ENCODE assay signal across 8 cellular contexts in the genomic region with DNA sequence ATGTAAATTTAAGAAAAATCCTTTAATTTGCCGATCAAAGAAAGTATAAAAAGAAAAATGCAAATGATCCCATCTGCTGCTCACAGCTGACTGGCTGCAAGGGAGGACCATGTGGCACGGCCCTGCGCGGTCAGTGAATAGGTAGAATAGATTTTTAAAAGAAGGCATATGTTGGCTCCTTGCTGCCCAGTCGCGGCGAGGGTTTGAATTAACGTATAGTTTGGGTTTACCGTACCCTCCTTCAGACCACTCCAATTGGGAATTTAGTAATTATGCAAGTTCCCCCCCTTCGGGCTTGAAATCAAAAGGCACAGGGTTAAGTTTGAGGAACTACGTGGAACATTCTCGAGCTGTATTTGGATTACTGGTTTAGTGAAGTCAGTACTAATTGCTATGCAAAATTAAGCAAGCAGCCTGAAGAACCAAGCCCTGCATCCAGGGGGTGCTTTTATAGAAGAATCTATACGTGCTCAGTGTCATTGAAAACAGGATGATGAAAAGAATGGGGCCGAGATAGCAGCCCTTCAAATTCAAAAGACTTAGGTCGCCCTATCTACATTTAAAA. TPM values are rescaled to one million over a fixed set of nuclear protein-coding genes. Genes with fewer than 3 reads are reported as not detected.
DNase-seq lines count a peak whose midpoint lies in the region; ATAC-seq, FAIRE-seq and TF ChIP-seq lines count a peak whose summit lies in the region.

No MANE protein-coding gene starts in this region.

- in situ Hi-C loops in K562 (cut with MboI), result no loop called here

- BruUV-seq in OCI-LY7 (replicated peaks; lab: Mats Ljungman, UMichigan) (no TSS peak), K562 (replicated peaks; lab: Mats Ljungman, UMichigan) (TSS peak; percentile 86)

- H3K9me3 ChIP-seq in HUES48 (ENCODE audit: control insufficient read depth, insufficient read depth, low read length) (no peaks in the 10 kb centered on the region), OCI-LY7 (ENCODE audit: low read length) (no peaks in the 10 kb centered on the region), K562 (replicated peaks; ENCODE audit: control insufficient read depth, insufficient read depth, low read depth, low read length) (no peaks in the 10 kb centered on the region), keratinocyte (ENCODE audit: control insufficient read depth, low read depth, low read length) (no peaks in the 10 kb centered on the region)

- DNase-seq in DMS153 (lab: John Stamatoyannopoulos, UW) (peak; percentile 62), OCI-LY7 (ENCODE audit: low spot score) (peak; percentile 96), K562 (ENCODE audit: extremely low read depth in 1 of 4, low spot score in 3 of 4) (peak in 3 of 4 experiments; percentile 18 to 61 (median 38)), keratinocyte (ENCODE audit: low read depth, low spot score) (no peak), GOT3 (lab: John Stamatoyannopoulos, UW) (no peak)
- DNase-seq in stimulated activated CD8-positive, alpha-beta memory T cell treated with anti-CD3 and anti-CD28 coated beads, Interleukin-4, amount 100 ng/mL, for 48 hours, result peak; percentile 28

- no peak for TF ChIP-seq POLR2A in K562 (conservative IDR thresholded peaks at IDR 0.05)

- H3K27ac ChIP-seq in HUES48 (ENCODE audit: low read depth, low read length) (peak overlapping the region; percentile 100), OCI-LY7 (ENCODE audit: low read depth, low read length, poor library complexity, severe bottlenecking) (peak overlapping the region; percentile 99), K562 (ENCODE audit: extremely low read depth, low read depth, low read length) (peak overlapping the region; percentile 85), keratinocyte (ENCODE audit: control insufficient read depth, insufficient read depth, low read length) (peak overlapping the region; percentile 36)

- peak; percentile 38 for ATAC-seq in K562
- ATAC-seq in GM19324 (IDR thresholded peaks at IDR 0.05; ENCODE audit: low FRiP score, unreplicated experiment), result no peak

- dilution Hi-C loops in keratinocyte (cut with MboI; ENCODE audit: extremely low pct_ligation_motif_present, low sequenced_read_pairs), result no loop called here

- H3K4me3 ChIP-seq in HUES48 (ENCODE audit: low read depth, low read length) (peak overlapping the region; percentile 72), OCI-LY7 (ENCODE audit: low read depth, low read length, poor library complexity, severe bottlenecking) (peak overlapping the region; percentile 71), K562 (peak overlapping the region; percentile 58), keratinocyte (ENCODE audit: control insufficient read depth in 2 of 3, extremely low read depth in 1 of 3, insufficient read depth in 2 of 3, low read depth in 1 of 3, low read length in 3 of 3) (peak overlapping the region; percentile 41 to 77 (median 77))

- FAIRE-seq in K562 (lab: Jason Lieb, UNC) (peak; percentile 78), keratinocyte (lab: Jason Lieb, UNC) (no peak)

- CTCF ChIA-PET in OCI-LY7 (lab: Charles Lee; ENCODE audit: unreplicated experiment), result no interaction called here
- CTCF ChIA-PET in K562 (lab: Yijun Ruan, JAX; ENCODE audit: low intra/inter-chr PET ratio), result interaction anchor here (0.6 kb wide), 1 partner anchor 751 kb away, joined by 3 read pairs; no protein-coding TSS in a partner anchor

- no peak for TF ChIP-seq RAD21 in K562 (CRISPR knock-in tag; conservative IDR thresholded peaks at IDR 0.05 in 1 of 2, IDR thresholded peaks at IDR 0.05 in 1 of 2)

- H3K27me3 ChIP-seq in HUES48 (ENCODE audit: control insufficient read depth, insufficient read depth, low read length) (no peaks in the 10 kb centered on the region), K562 (ENCODE audit: control insufficient read depth in 2 of 2, insufficient read depth in 2 of 2, low read length in 2 of 2) (no peaks in the 10 kb centered on the region), keratinocyte (ENCODE audit: control insufficient read depth, extremely low read depth, insufficient read depth, low read length) (no peaks in the 10 kb centered on the region)

- peaks cover 23% of the 10 kb centered on the region; the same call in 1 of the 2 replicates for H3K79me2 ChIP-seq in OCI-LY7 (ENCODE audit: insufficient read depth, low read depth, low read length)
- peaks cover 10% of the 10 kb centered on the region for H3K79me2 ChIP-seq in K562 (ENCODE audit: control insufficient read depth, insufficient read depth, low read length)
- H3K79me2 ChIP-seq in keratinocyte (ENCODE audit: control insufficient read depth, insufficient read depth, low read length), result peaks cover 2% of the 10 kb centered on the region

- H4K20me1 ChIP-seq in OCI-LY7 (ENCODE audit: insufficient read depth, low read length) (no peaks in the 10 kb centered on the region), K562 (replicated peaks; ENCODE audit: control insufficient read depth, insufficient read depth, low read length) (no peaks in the 10 kb centered on the region), keratinocyte (ENCODE audit: control insufficient read depth, extremely low read depth, insufficient read depth, low read length) (no peaks in the 10 kb centered on the region)

- intact Hi-C loops in OCI-LY7 (cut with micrococcal nuclease; ENCODE audit: unreplicated experiment), result loop anchor here (1.0 to 10.0 kb wide), 9 partner anchors 341 to 952 kb away; a partner anchor contains a TSS
- intact Hi-C loops in K562 (cut with micrococcal nuclease), result loop anchor here (10.0 kb wide), 1 partner anchor 792 kb away; a partner anchor contains a TSS

- peak overlapping the region; percentile 97 for H3K9ac ChIP-seq in HUES48 (ENCODE audit: low read depth, low read length)
- H3K9ac ChIP-seq in K562 (ENCODE audit: insufficient read depth in 1 of 2, low read depth in 2 of 2, low read length in 2 of 2), result peak overlapping the region; percentile 80 to 94; a peak in 3 of 4 replicates
- peak overlapping the region; percentile 78 for H3K9ac ChIP-seq in keratinocyte (ENCODE audit: control insufficient read depth, extremely low read depth, insufficient read depth, low read length)

- WGBS in K562 (ENCODE audit: insufficient coverage, low coverage, missing lambda C conversion rate), result 15% methylated on average over 15 of the region's 15 CpGs

- H3K9me1 ChIP-seq in K562 (ENCODE audit: control insufficient read depth, insufficient read depth, low read length) (no peaks in the 10 kb centered on the region), keratinocyte (ENCODE audit: control insufficient read depth, extremely low read depth, insufficient read depth, low read length) (no peaks in the 10 kb centered on the region)

- no peak for TF ChIP-seq EP300 in K562 (IDR thresholded peaks at IDR 0.05; ENCODE audit: low read length)

- POLR2A ChIA-PET in OCI-LY7 (lab: Charles Lee), result interaction anchor here (0.6 to 1.9 kb wide), 13 partner anchors 8 to 541 kb away, joined by 3 to 12 read pairs (median 4); no protein-coding TSS in a partner anchor
- POLR2A ChIA-PET in K562 (lab: Yijun Ruan, JAX), result interaction anchor here (0.6 to 1.5 kb wide), 12 partner anchors 8 to 777 kb away, joined by 3 to 11 read pairs (median 3); a partner anchor contains a TSS

- no peaks in the 10 kb centered on the region for H3K9me2 ChIP-seq in OCI-LY7 (ENCODE audit: insufficient read depth, low read length)

- no peaks in the 10 kb centered on the region for H3K36me3 ChIP-seq in HUES48 (ENCODE audit: control insufficient read depth, insufficient read depth, low read length)
- H3K36me3 ChIP-seq in OCI-LY7 (ENCODE audit: insufficient read depth, low read length), result peaks cover 10% of the 10 kb centered on the region
- H3K36me3 ChIP-seq in K562 (ENCODE audit: control insufficient read depth, insufficient read depth, low read length), result no peaks in the 10 kb centered on the region
- H3K36me3 ChIP-seq in keratinocyte (ENCODE audit: control insufficient read depth in 2 of 2, extremely low read depth in 1 of 2, insufficient read depth in 2 of 2, low read length in 2 of 2), result no peaks in the 10 kb centered on the region

- peak; percentile 56; the same call in 1 of the 2 replicates for TF ChIP-seq CTCF in OCI-LY7 (conservative IDR thresholded peaks at IDR 0.05; ENCODE audit: low read length)
- peak in 2 of 3 experiments; percentile 13 to 27; a peak in 1 of 6 replicates for TF ChIP-seq CTCF in K562 (IDR thresholded peaks at IDR 0.05 in 2 of 3, conservative IDR thresholded peaks at IDR 0.05 in 1 of 3; ENCODE audit: insufficient read depth in 2 of 3, low read depth in 1 of 3, low read length in 3 of 3)
- peak in 1 of 3 experiments; percentile 16 for TF ChIP-seq CTCF in keratinocyte (optimal IDR thresholded peaks at IDR 0.05 in 1 of 3, IDR thresholded peaks at IDR 0.05 in 1 of 3, conservative IDR thresholded peaks at IDR 0.05 in 1 of 3; ENCODE audit: extremely low read depth in 1 of 3, insufficient read depth in 2 of 3, low read length in 3 of 3)

- H3K4me2 ChIP-seq in OCI-LY7 (ENCODE audit: low read length) (peak overlapping the region; percentile 99), K562 (ENCODE audit: insufficient read depth, low read length) (peak overlapping the region; percentile 75), keratinocyte (ENCODE audit: control insufficient read depth, extremely low read depth, insufficient read depth, low read depth, low read length) (peak overlapping the region; percentile 99)

- H3K4me1 ChIP-seq in HUES48 (ENCODE audit: control insufficient read depth, insufficient read depth, low read length) (peaks cover 39% of the 10 kb centered on the region), OCI-LY7 (ENCODE audit: insufficient read depth, low read length, poor library complexity, severe bottlenecking) (peaks cover 50% of the 10 kb centered on the region), K562 (replicated peaks in 1 of 2; ENCODE audit: control insufficient read depth in 2 of 2, insufficient read depth in 2 of 2, low read length in 2 of 2) (peaks cover 17 to 26% of the 10 kb centered on the region in 2 experiments), keratinocyte (ENCODE audit: control insufficient read depth, extremely low read depth, insufficient read depth, low read length) (peaks cover 23% of the 10 kb centered on the region)

- H2AFZ ChIP-seq in OCI-LY7 (ENCODE audit: low read length), result peak overlapping the region; percentile 91; the same call in 1 of the 2 replicates
- H2AFZ ChIP-seq in K562 (ENCODE audit: low read depth, low read length), result peak overlapping the region; percentile 92
- H2AFZ ChIP-seq in keratinocyte (ENCODE audit: control insufficient read depth, low read length), result peak overlapping the region; percentile 82

RNA-seq across cellular contexts. Expression of a gene that starts 1.1 kb away (rescaled TPM):
- total RNA-seq in OCI-LY7 (2014; rRNA removed; shearing (Covaris generic)), result 7.9 and 11.7 TPM in 2 replicates
- total RNA-seq in OCI-LY7 (2022), result 13.1 and 14.3 TPM in 2 replicates
- 5.7 and 9.5 TPM in 2 replicates for total RNA-seq in K562 (2011; cell fraction: chromatin; rRNA removed; ENCODE audit: low replicate concordance)
- total RNA-seq in K562 (2011; cell fraction: nucleolus; rRNA removed), result 7.0 and 7.8 TPM in 2 replicates
- 5.8 and 6.0 TPM in 2 replicates for total RNA-seq in K562 (2011; cell fraction: nucleoplasm; rRNA removed)
- 3.6 and 4.2 TPM in 2 replicates for total RNA-seq in K562 (2014; rRNA removed)
- total RNA-seq in K562 (2014; rRNA removed; fragmentation: Illumina TruSeq; extraction: Trizol), result 3.6 and 4.0 TPM in 2 replicates
- total RNA-seq in K562 (2015; rRNA removed; fragmentation: Illumina TruSeq; extraction: Trizol), result 4.7 TPM in 2 replicates
- 7.4 and 8.4 TPM in 2 replicates for total RNA-seq in K562 (2021)
- 1.9 and 2.4 TPM in 2 replicates for polyA plus RNA-seq in K562 (2011; rRNA removed)
- 2.0 and 3.0 TPM in 2 replicates for polyA plus RNA-seq in K562 (2011; cell fraction: cytosol; rRNA removed)
- 2.9 and 4.6 TPM in 2 replicates for polyA plus RNA-seq in K562 (2011; cell fraction: nucleus; rRNA removed)
- 1.6 and 3.1 TPM in 2 replicates for polyA plus RNA-seq in K562 (2012)
- 3.3 and 3.8 TPM in 2 replicates for polyA plus RNA-seq in K562 (2014; fragmentation: Illumina TruSeq; extraction: Trizol)
- polyA plus RNA-seq in K562 (2014; fragmentation: Nextera tagmentation; extraction: Ambion mirVana), result 1 to 10 TPM in 1 of 2 experiments, under 1 TPM in 1; 0.64 to 1.6 TPM
- polyA plus RNA-seq in K562 (2014; rRNA removed), result 2.5 and 3.5 TPM in 2 replicates
- 4.6 and 7.4 TPM in 2 replicates for polyA minus RNA-seq in K562 (2011; rRNA and poly(A)+ RNA removed)
- polyA minus RNA-seq in K562 (2011; cell fraction: cytosol; rRNA and poly(A)+ RNA removed), result 5.6 and 6.8 TPM in 2 replicates
- 3.2 and 3.4 TPM in 2 replicates for polyA minus RNA-seq in K562 (2011; cell fraction: nucleus; rRNA and poly(A)+ RNA removed)
- polyA plus RNA-seq in keratinocyte, result 1.7 to 5.5 TPM (median 2.1 TPM) in 3 replicates
- polyA plus RNA-seq in keratinocyte (2011; ENCODE audit: low read depth), result 0.99 TPM
- polyA plus RNA-seq in keratinocyte (2011; cell fraction: cytosol; rRNA removed), result 2.7 TPM in 2 replicates
- polyA plus RNA-seq in keratinocyte (2011; cell fraction: nucleus; rRNA removed), result 4.2 and 4.5 TPM in 2 replicates
- 2.9 and 4.2 TPM in 2 replicates for polyA plus RNA-seq in keratinocyte (2012; ENCODE audit: low replicate concordance)
- 4.3 to 10.7 TPM (median 6.9 TPM) in 3 replicates for polyA minus RNA-seq in keratinocyte
- polyA minus RNA-seq in keratinocyte (2011; cell fraction: cytosol; rRNA and poly(A)+ RNA removed), result 9.2 TPM
- polyA minus RNA-seq in keratinocyte (2011; cell fraction: nucleus; rRNA and poly(A)+ RNA removed), result 5.9 and 7.6 TPM in 2 replicates

Comparison
In these comparisons a context has a peak if more than half of its experiments do, and no peak if none do; other contexts are left out.
1. DNase-seq: peak in DMS153 (single experiment), OCI-LY7 (single experiment), K562 (3 of 4) and stimulated activated CD8-positive, alpha-beta memory T cell treated with anti-CD3 and anti-CD28 coated beads, Interleukin-4, amount 100 ng/mL, for 48 hours (single experiment); none in keratinocyte (single experiment) and GOT3 (single experiment).
2. H3K27ac ChIP-seq: peak in every context shown above with its lines; median percentile 100 in HUES48; 99 in OCI-LY7; 85 in K562; 36 in keratinocyte.
3. Peak in every context shown above with its lines, with median percentiles within 50 percentile points of each other: H3K4me3 ChIP-seq, H3K9ac ChIP-seq, H2AFZ ChIP-seq and H3K4me2 ChIP-seq.